Comparison of ENCODE assay signal across 20 cellular contexts in the genomic region with DNA sequence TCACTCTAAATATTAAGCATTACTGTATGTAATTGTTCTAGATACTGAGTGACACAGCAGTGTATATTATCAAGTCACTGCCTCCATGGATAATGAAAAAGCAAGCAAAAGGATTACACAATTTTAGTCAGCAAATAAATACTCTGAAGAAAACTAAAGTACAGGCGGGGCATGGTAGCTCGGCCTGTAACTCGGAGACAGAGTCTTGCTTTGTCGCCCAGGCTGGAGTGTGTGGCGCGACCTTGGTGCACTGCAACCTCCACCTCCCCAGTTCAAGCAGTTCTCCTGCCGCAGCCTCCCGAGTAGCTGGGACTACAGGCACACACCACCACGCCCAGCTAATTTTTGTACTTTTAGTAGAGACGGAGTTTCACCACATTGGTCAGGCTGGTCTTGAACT. TPM values are rescaled to one million over a fixed set of nuclear protein-coding genes. Genes with fewer than 3 reads are reported as not detected.
DNase-seq lines count a peak whose midpoint lies in the region; ATAC-seq, FAIRE-seq and TF ChIP-seq lines count a peak whose summit lies in the region.
"Had no signal": no experiment of that assay in that cellular context is flagged by ENCODE, and none has a peak within 500 bp of the region (broad histone marks: within the 10 kb centered on the region; RNA-seq: fewer than 3 reads in every experiment).

No MANE protein-coding gene starts in this region.

- H3K9me3 Mint-ChIP-seq in HFFc6, result no peaks in the 10 kb centered on the region
- no peaks in the 10 kb centered on the region for H3K9me3 Mint-ChIP-seq in astrocyte (ENCODE audit: unreplicated experiment)
- H3K9me3 Mint-ChIP-seq: CD4-positive, alpha-beta memory T cell had no signal

- H3K4me3 ChIP-seq in astrocyte (ENCODE audit: insufficient read depth, low read depth, low read length) (no peak overlapping the region), HepG2 (replicated peaks in 1 of 3; ENCODE audit: insufficient read depth in 1 of 3, low read depth in 2 of 3, low read length in 3 of 3) (no peak overlapping the region), upper lobe of right lung (no peak overlapping the region)
- H3K4me3 ChIP-seq: BLaER1 had no signal

- FAIRE-seq in astrocyte (lab: Jason Lieb, UNC) (no peak), HepG2 (lab: Jason Lieb, UNC) (no peak)
- FAIRE-seq: GM18507, H1 had no signal

- H3K9me3 ChIP-seq in astrocyte (ENCODE audit: insufficient read depth, low read depth, low read length), result no peaks in the 10 kb centered on the region
- no peaks in the 10 kb centered on the region for H3K9me3 ChIP-seq in HepG2 (ENCODE audit: low read length)
- no peaks in the 10 kb centered on the region for H3K9me3 ChIP-seq in upper lobe of right lung
- H3K9me3 ChIP-seq: BLaER1, Caco-2 had no signal

- H3K4me1 Mint-ChIP-seq in HFFc6 (ENCODE audit: low read depth), result peaks cover 36% of the 10 kb centered on the region
- peaks cover 11% of the 10 kb centered on the region for H3K4me1 Mint-ChIP-seq in astrocyte (ENCODE audit: low read depth, unreplicated experiment)

- TF ChIP-seq RAD21 in HepG2 (CRISPR knock-in tag; IDR thresholded peaks at IDR 0.05), result no peak

- H3K4me1 ChIP-seq in astrocyte (ENCODE audit: insufficient read depth, low read length), result peaks cover 10% of the 10 kb centered on the region
- peaks cover 20% of the 10 kb centered on the region for H3K4me1 ChIP-seq in HepG2 (ENCODE audit: insufficient read depth, low read length)
- H3K4me1 ChIP-seq in upper lobe of right lung, result peaks cover 2% of the 10 kb centered on the region

- 72% methylated on average over 10 of the region's 10 CpGs for WGBS in HepG2 (ENCODE audit: low lambda C conversion rate)

- H3K79me2 ChIP-seq in astrocyte (ENCODE audit: insufficient read depth, low read length), result peaks cover 32% of the 10 kb centered on the region
- H3K79me2 ChIP-seq in HepG2 (ENCODE audit: insufficient read depth, low read length), result peaks cover 4% of the 10 kb centered on the region

- POLR2A ChIA-PET in HepG2 (lab: Yijun Ruan, JAX), result no interaction called here

- H3K36me3 Mint-ChIP-seq in HFFc6 (ENCODE audit: low read depth), result peaks cover 8% of the 10 kb centered on the region
- H3K36me3 Mint-ChIP-seq in astrocyte (ENCODE audit: low read depth, unreplicated experiment), result peaks cover 6% of the 10 kb centered on the region

- ATAC-seq in HepG2 (peak; percentile 63), upper lobe of right lung (peak; percentile 37)
- ATAC-seq: Panc1 had no signal

- intact Hi-C loops in HepG2 (cut with micrococcal nuclease; ENCODE audit: unreplicated experiment) (no loop called here), upper lobe of right lung (cut with DNase I) (no loop called here)

- H3K4me2 ChIP-seq in astrocyte (ENCODE audit: low read length), result peak overlapping the region; percentile 73
- no peak overlapping the region for H3K4me2 ChIP-seq in HepG2 (ENCODE audit: low read depth, low read length)
- H3K4me2 ChIP-seq: BLaER1 had no signal

- H4K20me1 ChIP-seq in astrocyte (ENCODE audit: insufficient read depth, low read length), result peaks cover 34% of the 10 kb centered on the region
- no peaks in the 10 kb centered on the region for H4K20me1 ChIP-seq in HepG2 (ENCODE audit: insufficient read depth, low read length)

- CTCF ChIA-PET in HepG2 (lab: Yijun Ruan, JAX; ENCODE audit: low intra/inter-chr PET ratio, low total read pairs), result no interaction called here

- DNase-seq in HFFc6, result no peak
- DNase-seq in astrocyte (ENCODE audit: low read depth), result no peak
- peak; percentile 21 for DNase-seq in HepG2 (ENCODE audit: low spot score)
- no peak for DNase-seq in upper lobe of right lung
- no peak for DNase-seq in D341Med (ENCODE audit: low spot score)
- no peak for DNase-seq in activated CD8-positive, alpha-beta memory T cell treated with anti-CD3 and anti-CD28 coated beads, Interleukin-2, amount 50 U/mL, for 4 hours
- DNase-seq in GM03348 (ENCODE audit: low spot score), result no peak
- DNase-seq: Caco-2; CD4-positive, alpha-beta memory T cell; Karpas-422; NCI-H1105 treated with DMSO at 0.1 percent for 48 hours; NCI-H1694; NCI-H2081; NCI-H2171 treated with DMSO at 0.1 percent for 48 hours; NCI-H524 treated with DMSO at 0.1 percent for 48 hours; NCI-H82 had no signal

- H3K27me3 Mint-ChIP-seq in HFFc6 (ENCODE audit: insufficient read depth) (no peaks in the 10 kb centered on the region), astrocyte (ENCODE audit: low read depth, unreplicated experiment) (no peaks in the 10 kb centered on the region)
- H3K27me3 Mint-ChIP-seq: CD4-positive, alpha-beta memory T cell had no signal

- H3K27ac ChIP-seq in astrocyte (ENCODE audit: low read depth, low read length), result peak overlapping the region; percentile 68
- H3K27ac ChIP-seq in HepG2 (ENCODE audit: extremely low read length, insufficient read depth, low read length), result no peak overlapping the region
- no peak overlapping the region for H3K27ac ChIP-seq in upper lobe of right lung
- H3K27ac ChIP-seq: BLaER1 had no signal

- H3K9ac ChIP-seq in astrocyte (ENCODE audit: low read length) (peak overlapping the region; percentile 56), HepG2 (ENCODE audit: insufficient read depth, low read depth, low read length) (no peak overlapping the region)
- H3K9ac ChIP-seq: BLaER1 had no signal

- H3K27ac Mint-ChIP-seq in HFFc6, result peak overlapping the region; percentile 88
- H3K27ac Mint-ChIP-seq in astrocyte (ENCODE audit: unreplicated experiment), result peak overlapping the region; percentile 92
- H3K27ac Mint-ChIP-seq: CD4-positive, alpha-beta memory T cell had no signal

- BruUV-seq in HepG2 (replicated peaks; lab: Mats Ljungman, UMichigan), result no TSS peak

- peaks cover 14% of the 10 kb centered on the region for H3K36me3 ChIP-seq in astrocyte (ENCODE audit: insufficient read depth, low read length)
- peaks cover 15 to 41% of the 10 kb centered on the region in 2 experiments; a peak in 4 of 5 replicates for H3K36me3 ChIP-seq in HepG2 (replicated peaks in 1 of 2; ENCODE audit: control insufficient read depth in 1 of 2, insufficient read depth in 2 of 2, low read length in 2 of 2)
- H3K36me3 ChIP-seq in upper lobe of right lung, result peaks cover 51% of the 10 kb centered on the region

- H2AFZ ChIP-seq in astrocyte (ENCODE audit: low read depth, low read length), result no peak overlapping the region
- no peak overlapping the region for H2AFZ ChIP-seq in HepG2 (ENCODE audit: low read length)

- TF ChIP-seq EP300 in HepG2 (IDR thresholded peaks at IDR 0.05; ENCODE audit: low read depth in 2 of 2, low read length in 2 of 2) (no peak), HepG2 (CRISPR knock-in tag; IDR thresholded peaks at IDR 0.05; ENCODE audit: borderline replicate concordance) (no peak)

- no peak for TF ChIP-seq POLR2A in HepG2 (IDR thresholded peaks at IDR 0.05; ENCODE audit: insufficient read depth in 1 of 2, low read depth in 2 of 2, low read length in 2 of 2)

- H3K27me3 ChIP-seq in astrocyte (ENCODE audit: insufficient read depth, low read length), result no peaks in the 10 kb centered on the region
- H3K27me3 ChIP-seq in HepG2 (ENCODE audit: control insufficient read depth in 1 of 2, insufficient read depth in 2 of 2, low read length in 2 of 2), result no peaks in the 10 kb centered on the region
- H3K27me3 ChIP-seq in upper lobe of right lung, result no peaks in the 10 kb centered on the region
- H3K27me3 ChIP-seq: BLaER1 had no signal

- no peak overlapping the region for H3K4me3 Mint-ChIP-seq in HFFc6
- no peak overlapping the region for H3K4me3 Mint-ChIP-seq in astrocyte (ENCODE audit: unreplicated experiment)

- in situ Hi-C loops in HepG2 (cut with HindIII; ENCODE audit: extremely low pct_ligation_motif_present, low pct_unique_long_range_greater_than_20kb), result no loop called here

- TF ChIP-seq CTCF in HFFc6 (IDR thresholded peaks at IDR 0.05), result no peak
- no peak for TF ChIP-seq CTCF in astrocyte (IDR thresholded peaks at IDR 0.05; ENCODE audit: insufficient read depth, low read depth, low read length)
- no peak for TF ChIP-seq CTCF in HepG2 (CRISPR knock-in tag; IDR thresholded peaks at IDR 0.05)
- no peak for TF ChIP-seq CTCF in upper lobe of right lung (IDR thresholded peaks at IDR 0.05)

RNA-seq across cellular contexts. Expression of gene RBM6, which starts 32.7 kb away (rescaled TPM):
- total RNA-seq in HFFc6 (2021; fragmentation: NEBNext Ultra II Directional; extraction: Animal tissue kit (Norgen Biotek cat#: 25700)), result 10 to 100 TPM; 32.5 to 41.6 (median 34.5) TPM
- total RNA-seq in astrocyte (49.0 and 53.9 TPM in 2 replicates), HepG2 (2016; rRNA removed; fragmentation: Illumina TruSeq; extraction: Trizol) (51.6 and 86.1 TPM in 2 replicates), upper lobe of right lung (110 TPM)
- 26.8 and 28.0 TPM in 2 replicates for total RNA-seq in HepG2 (2016; cell fraction: cytosol; rRNA removed; fragmentation: Illumina TruSeq; extraction: Trizol; ENCODE audit: low read depth)
- 48.1 and 85.0 TPM in 2 replicates for total RNA-seq in HepG2 (2016; cell fraction: insoluble cytoplasmic fraction; rRNA removed; fragmentation: Illumina TruSeq; extraction: Trizol)
- total RNA-seq in HepG2 (2016; cell fraction: membrane; rRNA removed; fragmentation: Illumina TruSeq; extraction: Trizol), result 31.9 and 32.3 TPM in 2 replicates
- total RNA-seq in HepG2 (2016; cell fraction: nucleus; rRNA removed; fragmentation: Illumina TruSeq; extraction: Trizol), result 95.5 and 119 TPM in 2 replicates
- 72.7 and 90.4 TPM in 2 replicates for polyA plus RNA-seq in HepG2 (2011; rRNA removed)
- 23.6 and 43.4 TPM in 2 replicates for polyA plus RNA-seq in HepG2 (2011; cell fraction: cytosol; rRNA removed)
- 214 and 295 TPM in 2 replicates for polyA plus RNA-seq in HepG2 (2011; cell fraction: nucleus; rRNA removed)
- polyA plus RNA-seq in HepG2 (2012), result 89.9 and 108 TPM in 2 replicates
- 5.6 and 7.3 TPM in 2 replicates for polyA plus RNA-seq in HepG2 (2016; cell fraction: cytosol; fragmentation: Illumina TruSeq; extraction: Trizol; ENCODE audit: low read depth)
- polyA plus RNA-seq in HepG2 (2016; cell fraction: insoluble cytoplasmic fraction; fragmentation: Illumina TruSeq; extraction: Trizol; ENCODE audit: low read depth), result 57.9 and 60.9 TPM in 2 replicates
- polyA plus RNA-seq in HepG2 (2016; cell fraction: membrane; fragmentation: Illumina TruSeq; extraction: Trizol; ENCODE audit: low read depth), result 14.4 and 15.0 TPM in 2 replicates
- polyA plus RNA-seq in HepG2 (2016; cell fraction: nucleus; fragmentation: Illumina TruSeq; extraction: Trizol; ENCODE audit: insufficient read depth, low read depth), result 284 and 293 TPM in 2 replicates
- 15.4 and 24.6 TPM in 2 replicates for polyA minus RNA-seq in HepG2 (2011; rRNA and poly(A)+ RNA removed; ENCODE audit: low replicate concordance)
- polyA minus RNA-seq in HepG2 (2011; cell fraction: cytosol; rRNA and poly(A)+ RNA removed), result 8.0 and 12.9 TPM in 2 replicates
- polyA minus RNA-seq in HepG2 (2011; cell fraction: nucleus; rRNA and poly(A)+ RNA removed), result 74.5 and 93.7 TPM in 2 replicates

RNA-seq across cellular contexts. Expression of gene MON1A, which starts 43.0 kb away (rescaled TPM):
- total RNA-seq in HFFc6 (2021; fragmentation: NEBNext Ultra II Directional; extraction: Animal tissue kit (Norgen Biotek cat#: 25700)), result 10 to 100 TPM; 13.6 to 20.3 (median 15.7) TPM
- total RNA-seq in astrocyte, result 12.4 and 15.2 TPM in 2 replicates
- total RNA-seq in HepG2 (2016; rRNA removed; fragmentation: Illumina TruSeq; extraction: Trizol), result 8.8 and 9.0 TPM in 2 replicates
- 4.7 and 7.5 TPM in 2 replicates for total RNA-seq in HepG2 (2016; cell fraction: cytosol; rRNA removed; fragmentation: Illumina TruSeq; extraction: Trizol; ENCODE audit: low read depth)
- 7.6 and 8.7 TPM in 2 replicates for total RNA-seq in HepG2 (2016; cell fraction: insoluble cytoplasmic fraction; rRNA removed; fragmentation: Illumina TruSeq; extraction: Trizol)
- total RNA-seq in HepG2 (2016; cell fraction: membrane; rRNA removed; fragmentation: Illumina TruSeq; extraction: Trizol), result 12.4 and 17.1 TPM in 2 replicates
- 4.0 and 4.2 TPM in 2 replicates for total RNA-seq in HepG2 (2016; cell fraction: nucleus; rRNA removed; fragmentation: Illumina TruSeq; extraction: Trizol)
- polyA plus RNA-seq in HepG2 (2011; rRNA removed), result 4.6 and 7.0 TPM in 2 replicates
- polyA plus RNA-seq in HepG2 (2011; cell fraction: cytosol; rRNA removed), result 4.9 and 7.2 TPM in 2 replicates
- polyA plus RNA-seq in HepG2 (2011; cell fraction: nucleus; rRNA removed), result 6.1 and 7.8 TPM in 2 replicates
- polyA plus RNA-seq in HepG2 (2012), result 3.0 and 6.0 TPM in 2 replicates
- polyA plus RNA-seq in HepG2 (2016; cell fraction: cytosol; fragmentation: Illumina TruSeq; extraction: Trizol; ENCODE audit: low read depth), result 8.3 and 11.7 TPM in 2 replicates
- polyA plus RNA-seq in HepG2 (2016; cell fraction: insoluble cytoplasmic fraction; fragmentation: Illumina TruSeq; extraction: Trizol; ENCODE audit: low read depth), result 9.1 and 11.2 TPM in 2 replicates
- 12.1 and 13.2 TPM in 2 replicates for polyA plus RNA-seq in HepG2 (2016; cell fraction: membrane; fragmentation: Illumina TruSeq; extraction: Trizol; ENCODE audit: low read depth)
- polyA plus RNA-seq in HepG2 (2016; cell fraction: nucleus; fragmentation: Illumina TruSeq; extraction: Trizol; ENCODE audit: insufficient read depth, low read depth), result 7.3 and 9.2 TPM in 2 replicates
- 9.7 and 15.4 TPM in 2 replicates for polyA minus RNA-seq in HepG2 (2011; rRNA and poly(A)+ RNA removed; ENCODE audit: low replicate concordance)
- 2.9 and 3.6 TPM in 2 replicates for polyA minus RNA-seq in HepG2 (2011; cell fraction: cytosol; rRNA and poly(A)+ RNA removed)
- 3.0 and 3.9 TPM in 2 replicates for polyA minus RNA-seq in HepG2 (2011; cell fraction: nucleus; rRNA and poly(A)+ RNA removed)
- total RNA-seq in upper lobe of right lung, result 10.2 TPM
